Comparison of ENCODE assay signal across 1 cellular context in the genomic region with DNA sequence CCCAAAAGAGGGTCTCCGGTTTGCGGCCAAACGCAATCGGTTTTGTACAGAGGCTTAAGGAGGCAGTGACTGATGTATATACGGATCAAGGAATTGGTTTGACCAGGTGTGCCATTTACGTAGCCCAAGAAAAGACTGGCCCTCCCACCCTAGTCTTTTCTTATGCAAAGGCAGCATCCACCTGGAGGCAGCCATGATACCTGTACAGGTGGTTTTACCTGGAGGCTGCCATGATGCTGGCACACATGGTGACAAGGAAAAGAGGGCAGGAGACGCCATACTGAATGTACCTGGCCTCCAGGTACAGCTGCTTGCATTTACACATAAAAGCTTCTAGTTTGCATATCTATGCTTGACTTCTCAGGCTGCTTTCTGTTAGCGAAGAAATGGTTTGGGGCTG.
TF ChIP-seq lines count a peak whose summit lies in the region.

No MANE protein-coding gene starts in this region.

TF ChIP-seq in GM12891, 5 proteins besides CTCF, POLR2A, EP300 and RAD21 (continued from another document):
- TF ChIP-seq PAX5 (IDR thresholded peaks at IDR 0.05; ENCODE audit: insufficient read depth, low read length, severe bottlenecking), result no peak
